Comparison of ENCODE assay signal across 14 cellular contexts in genomic region chr2:158726906-158727592, GRCh38.
DNase-seq lines count a peak whose midpoint lies in the region; ATAC-seq and TF ChIP-seq lines count a peak whose summit lies in the region.
"Had no signal": no experiment of that assay in that cellular context is flagged by ENCODE, and none has a peak within 500 bp of the region (broad histone marks: within the 10 kb centered on the region; RNA-seq: fewer than 3 reads in every experiment).

No MANE protein-coding gene starts in this region.

- no peak for TF ChIP-seq POLR2A in prostate gland (IDR thresholded peaks at IDR 0.05)

- no peak for TF ChIP-seq CTCF in fibroblast of villous mesenchyme (IDR thresholded peaks at IDR 0.05; ENCODE audit: insufficient read depth, low read depth, low read length)
- TF ChIP-seq CTCF in prostate gland (IDR thresholded peaks at IDR 0.05) = no peak

- H3K4me1 ChIP-seq in prostate gland (replicated peaks) = peaks cover 11% of the 10 kb centered on the region

- intact Hi-C loops in prostate gland (cut with DNase I) = no loop called here

- H3K27ac ChIP-seq in prostate gland = no peak overlapping the region
- H3K27ac ChIP-seq: GM23248 had no signal

- no peaks in the 10 kb centered on the region for H3K9me3 ChIP-seq in prostate gland
- H3K9me3 ChIP-seq: breast epithelium had no signal

- DNase-seq in DMS153 treated with DMSO at 0.1 percent for 48 hours (lab: John Stamatoyannopoulos, UW; ENCODE audit: unreplicated experiment) (peak; percentile 26), NCI-H82 (lab: John Stamatoyannopoulos, UW) (peak; percentile 92), fibroblast of villous mesenchyme (ENCODE audit: low read depth) (peak; percentile 3), occipital lobe (lab: John Stamatoyannopoulos, UW) (peak; percentile 78), prostate gland (ENCODE audit: low spot score) (no peak)
- DNase-seq: activated CD4-positive, alpha-beta T cell treated with anti-CD3 and anti-CD28 coated beads for 36 hours; erythroblast; GM23248; NK-92 treated with Interleukin-12 subunit alpha and Interleukin-12 subunit beta, amount 100 ng/mL, for 24 hours; stimulated activated naive CD4-positive, alpha-beta T cell treated with Interleukin-2 at 50 U/mL for 16 hours had no signal

- H3K4me3 ChIP-seq in fibroblast of villous mesenchyme (ENCODE audit: low read depth, low read length) (no peak overlapping the region), prostate gland (no peak overlapping the region)
- H3K4me3 ChIP-seq: breast epithelium, GM23248 had no signal

- 60% methylated on average over 8 of the region's 8 CpGs for WGBS in prostate gland

- no peaks in the 10 kb centered on the region for H3K36me3 ChIP-seq in prostate gland
- H3K36me3 ChIP-seq: breast epithelium had no signal

- H3K27me3 ChIP-seq in prostate gland (replicated peaks; ENCODE audit: insufficient read depth) = no peaks in the 10 kb centered on the region
- H3K27me3 ChIP-seq: breast epithelium had no signal

- ATAC-seq in GM19467 (IDR thresholded peaks at IDR 0.05; ENCODE audit: unreplicated experiment) = no peak
- no peak for ATAC-seq in HG03097 (IDR thresholded peaks at IDR 0.05; ENCODE audit: low FRiP score, unreplicated experiment)
- ATAC-seq: activated CD4-positive, alpha-beta T cell treated with anti-CD3 and anti-CD28 coated beads for 36 hours; activated T-helper 17 cell treated with anti-CD3 and anti-CD28 coated beads, Interleukin-2, amount 50 U/mL, for 72 hours had no signal
